Comparison of ENCODE assay signal across 9 cellular contexts in genomic region chr13:51397262-51397933, GRCh38. TPM values are rescaled to one million over a fixed set of nuclear protein-coding genes. Genes with fewer than 3 reads are reported as not detected.
A peak's percentile ranks its signal among the peaks of the same experiment; 100 is the strongest.
DNase-seq lines count a peak whose midpoint lies in the region; TF ChIP-seq lines count a peak whose summit lies in the region.
"Had no signal": no experiment of that assay in that cellular context is flagged by ENCODE, and none has a peak within 500 bp of the region (broad histone marks: within the 10 kb centered on the region; RNA-seq: fewer than 3 reads in every experiment).

No MANE protein-coding gene starts in this region.

- no peaks in the 10 kb centered on the region for H3K27me3 Mint-ChIP-seq in activated T-cell treated with anti-CD3 and anti-CD28 coated beads, Interleukin-2, amount 50 U/mL, for 24 hours
- H3K27me3 Mint-ChIP-seq in activated CD4-positive, alpha-beta memory T cell treated with anti-CD3 and anti-CD28 coated beads, Interleukin-2, amount 10 ng/mL, durations not matched to agents 7 days and 5 days = no peaks in the 10 kb centered on the region

- no peaks in the 10 kb centered on the region for H3K9me2 ChIP-seq in GM23248 (ENCODE audit: insufficient read depth)

- H3K4me1 ChIP-seq in GM23248 (ENCODE audit: insufficient read depth) = peaks cover 28% of the 10 kb centered on the region
- peaks cover 23% of the 10 kb centered on the region for H3K4me1 ChIP-seq in smooth muscle cell (ENCODE audit: low read depth)

- H3K27ac Mint-ChIP-seq in activated T-cell treated with anti-CD3 and anti-CD28 coated beads, Interleukin-2, amount 50 U/mL, for 24 hours = no peak overlapping the region
- no peak overlapping the region for H3K27ac Mint-ChIP-seq in activated CD4-positive, alpha-beta memory T cell treated with anti-CD3 and anti-CD28 coated beads, Interleukin-2, amount 10 ng/mL, durations not matched to agents 7 days and 5 days

- H4K20me1 ChIP-seq in GM23248 (ENCODE audit: insufficient read depth) = no peaks in the 10 kb centered on the region
- H4K20me1 ChIP-seq in smooth muscle cell (ENCODE audit: low read depth) = peaks cover 97% of the 10 kb centered on the region

- H3K9me3 ChIP-seq in GM23248 (ENCODE audit: low read depth) = no peaks in the 10 kb centered on the region
- no peaks in the 10 kb centered on the region for H3K9me3 ChIP-seq in smooth muscle cell (replicated peaks; ENCODE audit: low read depth)

- H3K9ac ChIP-seq in GM23248 (peak overlapping the region; percentile 54), smooth muscle cell (ENCODE audit: low read depth) (no peak overlapping the region)

- H3K27me3 ChIP-seq in GM23248 (replicated peaks; ENCODE audit: insufficient read depth) (no peaks in the 10 kb centered on the region), smooth muscle cell (ENCODE audit: low read depth) (no peaks in the 10 kb centered on the region)

- DNase-seq in GM23248 = peak; percentile 91
- DNase-seq in astrocyte of the spinal cord (ENCODE audit: low read depth, low spot score) = peak; percentile 61
- DNase-seq in iPS-NIHi7 (ENCODE audit: extremely low spot score) = peak; percentile 41
- DNase-seq in smooth muscle cell (lab: John Stamatoyannopoulos, UW; ENCODE audit: unreplicated experiment) = no peak
- DNase-seq in NCI-H128 (lab: John Stamatoyannopoulos, UW; ENCODE audit: unreplicated experiment) = no peak
- no peak for DNase-seq in NCI-H2107 (lab: John Stamatoyannopoulos, UW)
- no peak for DNase-seq in activated T-cell treated with anti-CD3 and anti-CD28 coated beads, Interleukin-2, amount 50 U/mL, for 24 hours
- DNase-seq in activated CD4-positive, alpha-beta memory T cell treated with anti-CD3 and anti-CD28 coated beads, Interleukin-2, amount 10 ng/mL, durations not matched to agents 7 days and 5 days = no peak

- WGBS in GM23248 (ENCODE audit: low coverage in 1 of 2, low lambda C conversion rate in 2 of 2, missing lambda C conversion rate in 2 of 2), 2 experiments = 19 to 25% methylated on average over 6 of the region's 6 CpGs
- 57% methylated on average over 6 of the region's 6 CpGs for WGBS in smooth muscle cell (ENCODE audit: low lambda C conversion rate)

- H3K79me2 ChIP-seq in GM23248 (ENCODE audit: insufficient read depth) (peaks cover 93% of the 10 kb centered on the region), smooth muscle cell (ENCODE audit: low read depth) (peaks cover 95% of the 10 kb centered on the region)

- H3K27ac ChIP-seq in GM23248 (peak overlapping the region; percentile 87), smooth muscle cell (ENCODE audit: low read depth) (peak overlapping the region; percentile 64)

- H3K4me3 ChIP-seq in GM23248 (peak overlapping the region; percentile 9; the same call in 1 of the 2 replicates), astrocyte of the spinal cord (ENCODE audit: low read depth, low read length) (no peak overlapping the region), smooth muscle cell (no peak overlapping the region)

- TF ChIP-seq CTCF in astrocyte of the spinal cord (IDR thresholded peaks at IDR 0.05; ENCODE audit: low read depth, low read length) (no peak), smooth muscle cell (IDR thresholded peaks at IDR 0.05; ENCODE audit: borderline replicate concordance, insufficient read depth, poor library complexity, severe bottlenecking) (no peak)

- in situ Hi-C loops in GM23248 (cut with MboI) (no loop called here), astrocyte of the spinal cord (cut with HindIII; ENCODE audit: low sequenced_read_pairs) (no loop called here)

- POLR2A ChIA-PET in activated CD4-positive, alpha-beta memory T cell treated with anti-CD3 and anti-CD28 coated beads, Interleukin-2, amount 10 ng/mL, durations not matched to agents 7 days and 5 days (lab: Charles Lee) = no interaction called here

- CTCF ChIA-PET in activated CD4-positive, alpha-beta memory T cell treated with anti-CD3 and anti-CD28 coated beads, Interleukin-2, amount 10 ng/mL, durations not matched to agents 7 days and 5 days (lab: Charles Lee) = interaction anchor here (0.6 kb wide), 1 partner anchor 92 kb away, joined by 3 read pairs; no protein-coding TSS in a partner anchor

- H3K4me1 Mint-ChIP-seq in activated T-cell treated with anti-CD3 and anti-CD28 coated beads, Interleukin-2, amount 50 U/mL, for 24 hours (ENCODE audit: low read depth) = peaks cover 61% of the 10 kb centered on the region
- H3K4me1 Mint-ChIP-seq in activated CD4-positive, alpha-beta memory T cell treated with anti-CD3 and anti-CD28 coated beads, Interleukin-2, amount 10 ng/mL, durations not matched to agents 7 days and 5 days = peaks cover 10% of the 10 kb centered on the region

- H3F3A ChIP-seq in GM23248 (ENCODE audit: insufficient read depth) (peaks cover 50% of the 10 kb centered on the region), smooth muscle cell (ENCODE audit: low read depth) (peaks cover 3% of the 10 kb centered on the region)

- H2AFZ ChIP-seq in GM23248 (no peak overlapping the region), smooth muscle cell (ENCODE audit: low read depth) (no peak overlapping the region)

- H3K36me3 ChIP-seq in GM23248 (ENCODE audit: low read depth) (peaks cover 11% of the 10 kb centered on the region), smooth muscle cell (ENCODE audit: low read depth) (no peaks in the 10 kb centered on the region)

- peak overlapping the region; percentile 51 for H3K4me2 ChIP-seq in GM23248 (ENCODE audit: unreplicated experiment)
- peak overlapping the region; percentile 64 for H3K4me2 ChIP-seq in smooth muscle cell

- no peaks in the 10 kb centered on the region for H3K9me3 Mint-ChIP-seq in activated T-cell treated with anti-CD3 and anti-CD28 coated beads, Interleukin-2, amount 50 U/mL, for 24 hours
- no peaks in the 10 kb centered on the region for H3K9me3 Mint-ChIP-seq in activated CD4-positive, alpha-beta memory T cell treated with anti-CD3 and anti-CD28 coated beads, Interleukin-2, amount 10 ng/mL, durations not matched to agents 7 days and 5 days

- peaks cover 63% of the 10 kb centered on the region for H3K36me3 Mint-ChIP-seq in activated T-cell treated with anti-CD3 and anti-CD28 coated beads, Interleukin-2, amount 50 U/mL, for 24 hours (ENCODE audit: low read depth)
- H3K36me3 Mint-ChIP-seq in activated CD4-positive, alpha-beta memory T cell treated with anti-CD3 and anti-CD28 coated beads, Interleukin-2, amount 10 ng/mL, durations not matched to agents 7 days and 5 days (ENCODE audit: low read depth) = peaks cover 37% of the 10 kb centered on the region

- H3K4me3 Mint-ChIP-seq in activated T-cell treated with anti-CD3 and anti-CD28 coated beads, Interleukin-2, amount 50 U/mL, for 24 hours = no peak overlapping the region
- H3K4me3 Mint-ChIP-seq in activated CD4-positive, alpha-beta memory T cell treated with anti-CD3 and anti-CD28 coated beads, Interleukin-2, amount 10 ng/mL, durations not matched to agents 7 days and 5 days = no peak overlapping the region

RNA-seq across cellular contexts. Expression of gene INTS6, which starts 55.4 kb away (rescaled TPM):
- 35.2 and 59.4 TPM in 2 replicates for total RNA-seq in GM23248 (2014; rRNA removed; shearing (Covaris generic))
- polyA plus RNA-seq in GM23248 (2016; fragmentation: Nextera tagmentation; extraction: Ambion mirVana) (15.8 and 18.2 TPM in 2 replicates), smooth muscle cell (22.5 and 29.7 TPM in 2 replicates)
- 51.6 and 62.2 TPM in 2 replicates for total RNA-seq in smooth muscle cell
- total RNA-seq in activated CD4-positive, alpha-beta memory T cell treated with anti-CD3 and anti-CD28 coated beads, Interleukin-2, amount 10 ng/mL, durations not matched to agents 7 days and 5 days = 10 to 100 TPM; 45.5 to 48.9 TPM

RNA-seq across cellular contexts. Expression of gene SERPINE3, which starts 57.9 kb away (rescaled TPM):
- total RNA-seq in GM23248 (2014; rRNA removed; shearing (Covaris generic)) = not detected in 2 replicates
- polyA plus RNA-seq in GM23248 (2016; fragmentation: Nextera tagmentation; extraction: Ambion mirVana) (0.21 TPM in 1 of 2 replicates, not detected in the other), smooth muscle cell (0.19 TPM in 1 of 2 replicates, not detected in the other)
- total RNA-seq in smooth muscle cell = 0.09 TPM in 1 of 2 replicates, not detected in the other
- not detected for total RNA-seq in activated CD4-positive, alpha-beta memory T cell treated with anti-CD3 and anti-CD28 coated beads, Interleukin-2, amount 10 ng/mL, durations not matched to agents 7 days and 5 days
- total RNA-seq: HT1080 had no signal

Comparison
In these comparisons a context has a peak if more than half of its experiments do, and no peak if none do; other contexts are left out.
1. DNase-seq: peak in GM23248 (single experiment), astrocyte of the spinal cord (single experiment) and iPS-NIHi7 (single experiment); none in smooth muscle cell (single experiment), NCI-H128 (single experiment), NCI-H2107 (single experiment), activated T-cell treated with anti-CD3 and anti-CD28 coated beads, Interleukin-2, amount 50 U/mL, for 24 hours (single experiment) and activated CD4-positive, alpha-beta memory T cell treated with anti-CD3 and anti-CD28 coated beads, Interleukin-2, amount 10 ng/mL, durations not matched to agents 7 days and 5 days (single experiment).